16 cellular contexts compared by ENCODE assay signal in genomic region chr1:198959032-198959431, GRCh38.
A peak's percentile ranks its signal among the peaks of the same experiment; 100 is the strongest.
DNase-seq lines count a peak whose midpoint lies in the region; ATAC-seq lines count a peak whose summit lies in the region.
"Had no signal": no experiment of that assay in that cellular context is flagged by ENCODE, and none has a peak within 500 bp of the region (broad histone marks: within the 10 kb centered on the region; RNA-seq: fewer than 3 reads in every experiment).

No MANE protein-coding gene starts in this region.

- CTCF ChIA-PET in activated CD4-positive, alpha-beta T cell treated with anti-CD3 and anti-CD28 coated beads for 36 hours (lab: Charles Lee), result interaction anchor here (0.6 kb wide), 1 partner anchor 169 kb away, joined by 3 read pairs; no protein-coding TSS in a partner anchor
- CTCF ChIA-PET in activated naive CD4-positive, alpha-beta T cell treated with anti-CD3 and anti-CD28 coated beads, Interleukin-2, amount 10 ng/mL, durations not matched to agents 7 days and 5 days (lab: Charles Lee), result interaction anchor here (1.0 kb wide), 1 partner anchor 83 kb away, joined by 3 read pairs; no protein-coding TSS in a partner anchor

- no peaks in the 10 kb centered on the region for H3K27me3 Mint-ChIP-seq in activated CD4-positive, alpha-beta T cell treated with anti-CD3 and anti-CD28 coated beads for 36 hours
- no peaks in the 10 kb centered on the region for H3K27me3 Mint-ChIP-seq in activated naive CD4-positive, alpha-beta T cell treated with anti-CD3 and anti-CD28 coated beads, Interleukin-2, amount 10 ng/mL, durations not matched to agents 7 days and 5 days
- no peaks in the 10 kb centered on the region for H3K27me3 Mint-ChIP-seq in T-helper 1 cell treated with Interleukin-12 subunit alpha and Interleukin-12 subunit beta and Interleukin-4 antibody, amounts not matched to agents 30 μg/mL and 1 μg/mL, for 36 hours (ENCODE audit: low read depth)
- no peaks in the 10 kb centered on the region for H3K27me3 Mint-ChIP-seq in naive thymus-derived CD8-positive, alpha-beta T cell

- no peak for DNase-seq in activated CD4-positive, alpha-beta T cell treated with anti-CD3 and anti-CD28 coated beads for 36 hours
- DNase-seq in activated CD4-positive, alpha-beta T cell treated with anti-CD3 and anti-CD28 coated beads, Interleukin-2, amount 50 U/mL, for 48 hours, result no peak
- DNase-seq in activated naive CD4-positive, alpha-beta T cell treated with anti-CD3 and anti-CD28 coated beads, Interleukin-2, amount 10 ng/mL, durations not matched to agents 7 days and 5 days, result no peak
- no peak for DNase-seq in activated naive CD4-positive, alpha-beta T cell (lab: John Stamatoyannopoulos, UW)
- DNase-seq in naive thymus-derived CD8-positive, alpha-beta T cell, result peak in 2 of 10 donors; percentile 21 to 24
- DNase-seq in DMS79 treated with DMSO at 0.1 percent for 48 hours (lab: John Stamatoyannopoulos, UW), result no peak
- no peak for DNase-seq in NCI-H748 (lab: John Stamatoyannopoulos, UW; ENCODE audit: unreplicated experiment)
- DNase-seq: BE2C; GM23248; HCEC 1CT; MV-4-11; NCI-H1417; NCI-H187 treated with DMSO at 0.1 percent for 48 hours; NCI-H526 treated with DMSO at 0.1 percent for 48 hours; NK-92 treated with Interleukin-12 subunit alpha and Interleukin-12 subunit beta, amount 100 ng/mL, for 24 hours had no signal

- POLR2A ChIA-PET in activated CD4-positive, alpha-beta T cell treated with anti-CD3 and anti-CD28 coated beads for 36 hours (lab: Charles Lee), result interaction anchor here (0.7 kb wide), 1 partner anchor 36 kb away, joined by 3 read pairs; no protein-coding TSS in a partner anchor
- POLR2A ChIA-PET in naive thymus-derived CD8-positive, alpha-beta T cell (lab: Charles Lee), result interaction anchor here (1.1 kb wide), 2 partner anchors 11 to 29 kb away, joined by 3 read pairs; no protein-coding TSS in a partner anchor

- no peak overlapping the region for H3K4me3 Mint-ChIP-seq in activated CD4-positive, alpha-beta T cell treated with anti-CD3 and anti-CD28 coated beads for 36 hours
- no peak overlapping the region for H3K4me3 Mint-ChIP-seq in activated naive CD4-positive, alpha-beta T cell treated with anti-CD3 and anti-CD28 coated beads, Interleukin-2, amount 10 ng/mL, durations not matched to agents 7 days and 5 days
- H3K4me3 Mint-ChIP-seq in T-helper 1 cell treated with Interleukin-12 subunit alpha and Interleukin-12 subunit beta and Interleukin-4 antibody, amounts not matched to agents 30 μg/mL and 1 μg/mL, for 36 hours, result no peak overlapping the region
- peak overlapping the region in 2 of 10 donors; percentile 1 to 50 for H3K4me3 Mint-ChIP-seq in naive thymus-derived CD8-positive, alpha-beta T cell

- intact Hi-C loops in activated CD4-positive, alpha-beta T cell treated with anti-CD3 and anti-CD28 coated beads for 36 hours (cut with DNase I, micrococcal nuclease), result no loop called here

- H3K4me1 Mint-ChIP-seq in activated CD4-positive, alpha-beta T cell treated with anti-CD3 and anti-CD28 coated beads for 36 hours, result peaks cover 29% of the 10 kb centered on the region
- peaks cover 36% of the 10 kb centered on the region for H3K4me1 Mint-ChIP-seq in activated naive CD4-positive, alpha-beta T cell treated with anti-CD3 and anti-CD28 coated beads, Interleukin-2, amount 10 ng/mL, durations not matched to agents 7 days and 5 days
- peaks cover 31% of the 10 kb centered on the region for H3K4me1 Mint-ChIP-seq in T-helper 1 cell treated with Interleukin-12 subunit alpha and Interleukin-12 subunit beta and Interleukin-4 antibody, amounts not matched to agents 30 μg/mL and 1 μg/mL, for 36 hours (ENCODE audit: low read depth)
- peaks cover 15 to 33% (median 29%) of the 10 kb centered on the region in 4 donors for H3K4me1 Mint-ChIP-seq in naive thymus-derived CD8-positive, alpha-beta T cell

- peak; percentile 42 for ATAC-seq in activated CD4-positive, alpha-beta T cell treated with anti-CD3 and anti-CD28 coated beads for 36 hours
- ATAC-seq in naive thymus-derived CD8-positive, alpha-beta T cell, result peak; percentile 56 to 73

- H3K9me3 Mint-ChIP-seq in activated CD4-positive, alpha-beta T cell treated with anti-CD3 and anti-CD28 coated beads for 36 hours (ENCODE audit: low read depth), result peaks cover 2% of the 10 kb centered on the region
- peaks cover 23% of the 10 kb centered on the region for H3K9me3 Mint-ChIP-seq in activated naive CD4-positive, alpha-beta T cell treated with anti-CD3 and anti-CD28 coated beads, Interleukin-2, amount 10 ng/mL, durations not matched to agents 7 days and 5 days
- H3K9me3 Mint-ChIP-seq in T-helper 1 cell treated with Interleukin-12 subunit alpha and Interleukin-12 subunit beta and Interleukin-4 antibody, amounts not matched to agents 30 μg/mL and 1 μg/mL, for 36 hours, result peaks cover 38% of the 10 kb centered on the region
- peaks cover 0 to 14% (median 4%) of the 10 kb centered on the region in 9 donors for H3K9me3 Mint-ChIP-seq in naive thymus-derived CD8-positive, alpha-beta T cell

- H3K36me3 Mint-ChIP-seq in activated CD4-positive, alpha-beta T cell treated with anti-CD3 and anti-CD28 coated beads for 36 hours (ENCODE audit: low read depth), result peaks cover 1% of the 10 kb centered on the region
- H3K36me3 Mint-ChIP-seq in activated naive CD4-positive, alpha-beta T cell treated with anti-CD3 and anti-CD28 coated beads, Interleukin-2, amount 10 ng/mL, durations not matched to agents 7 days and 5 days, result peaks cover 23% of the 10 kb centered on the region
- peaks cover 28% of the 10 kb centered on the region for H3K36me3 Mint-ChIP-seq in T-helper 1 cell treated with Interleukin-12 subunit alpha and Interleukin-12 subunit beta and Interleukin-4 antibody, amounts not matched to agents 30 μg/mL and 1 μg/mL, for 36 hours (ENCODE audit: low read depth)
- H3K36me3 Mint-ChIP-seq in naive thymus-derived CD8-positive, alpha-beta T cell, result peaks cover 0 to 12% (median 0%) of the 10 kb centered on the region in 3 donors

- H3K27ac Mint-ChIP-seq in activated CD4-positive, alpha-beta T cell treated with anti-CD3 and anti-CD28 coated beads for 36 hours, result peak overlapping the region; percentile 59
- H3K27ac Mint-ChIP-seq in activated naive CD4-positive, alpha-beta T cell treated with anti-CD3 and anti-CD28 coated beads, Interleukin-2, amount 10 ng/mL, durations not matched to agents 7 days and 5 days, result peak overlapping the region; percentile 78
- H3K27ac Mint-ChIP-seq in T-helper 1 cell treated with Interleukin-12 subunit alpha and Interleukin-12 subunit beta and Interleukin-4 antibody, amounts not matched to agents 30 μg/mL and 1 μg/mL, for 36 hours, result peak overlapping the region; percentile 1
- H3K27ac Mint-ChIP-seq in naive thymus-derived CD8-positive, alpha-beta T cell, result peak overlapping the region in 6 of 10 donors; percentile 6 to 56 (median 25)

Comparison
In these comparisons a context has a peak if more than half of its experiments do, and no peak if none do; other contexts are left out.
1. H3K27ac Mint-ChIP-seq: peak in every context shown above with its lines; median percentile 78 in activated naive CD4-positive, alpha-beta T cell treated with anti-CD3 and anti-CD28 coated beads, Interleukin-2, amount 10 ng/mL, durations not matched to agents 7 days and 5 days; 59 in activated CD4-positive, alpha-beta T cell treated with anti-CD3 and anti-CD28 coated beads for 36 hours; 25 in naive thymus-derived CD8-positive, alpha-beta T cell; 1 in T-helper 1 cell treated with Interleukin-12 subunit alpha and Interleukin-12 subunit beta and Interleukin-4 antibody, amounts not matched to agents 30 μg/mL and 1 μg/mL, for 36 hours.